8 cellular contexts compared by ENCODE assay signal in the genomic region with DNA sequence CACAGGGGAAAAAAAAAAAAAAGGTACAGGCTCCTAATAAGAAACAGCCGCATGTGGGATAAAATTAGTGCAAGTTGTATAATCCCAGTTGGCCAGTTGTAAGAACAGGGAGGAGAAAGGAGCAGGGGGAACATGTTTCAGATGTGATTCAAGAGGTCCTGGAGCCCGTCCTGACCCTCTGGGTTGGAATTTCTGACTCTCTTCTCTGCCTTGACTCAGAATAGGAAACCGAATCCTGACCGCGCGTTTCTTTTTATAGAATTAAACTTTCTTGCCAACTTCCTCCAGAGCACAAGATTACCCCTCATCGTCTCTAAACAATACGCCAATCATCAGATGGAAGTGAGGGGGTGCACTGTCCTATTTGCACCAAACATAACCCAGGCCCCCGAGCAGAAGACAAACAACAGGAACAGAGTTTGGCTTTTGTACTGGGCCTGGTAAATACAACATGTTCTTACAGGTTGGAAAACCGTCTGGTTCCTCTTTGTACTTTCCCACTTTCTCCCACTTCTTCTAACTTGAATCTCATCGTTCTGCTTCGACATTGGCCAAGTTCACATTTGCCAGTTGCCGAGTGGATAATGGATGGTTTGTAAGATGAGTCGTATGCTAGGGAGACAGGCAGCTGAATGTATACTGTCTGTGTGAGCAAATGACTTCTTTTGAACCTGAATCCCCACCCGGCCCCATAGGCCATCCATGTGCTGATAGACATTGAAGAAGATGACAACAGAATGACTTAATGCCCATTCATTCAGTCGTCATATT. TPM values are rescaled to one million over a fixed set of nuclear protein-coding genes. Genes with fewer than 3 reads are reported as not detected.
DNase-seq lines count a peak whose midpoint lies in the region; ATAC-seq and TF ChIP-seq lines count a peak whose summit lies in the region.

No MANE protein-coding gene starts in this region.

- H3K4me3 ChIP-seq in WI38 (ENCODE audit: low read depth, low read length) (peak overlapping the region; percentile 22), A673 (ENCODE audit: low read depth, low read length, poor library complexity, severe bottlenecking) (no peak overlapping the region)

- intact Hi-C loops in sciatic nerve (cut with DNase I), result no loop called here
- intact Hi-C loops in A673 (cut with micrococcal nuclease; ENCODE audit: unreplicated experiment), result no loop called here

- no TSS peak for BruUV-seq in A673 (replicated peaks; lab: Mats Ljungman, UMichigan)

- H3K4me1 ChIP-seq in A673 (ENCODE audit: insufficient read depth, low read length, poor library complexity, severe bottlenecking), result no peaks in the 10 kb centered on the region

- H3K9me3 ChIP-seq in A673 (ENCODE audit: low read depth, low read length, poor library complexity, severe bottlenecking), result no peaks in the 10 kb centered on the region

- POLR2A ChIA-PET in A673 (lab: Charles Lee; ENCODE audit: low non-redundant PET), result no interaction called here

- DNase-seq in HS-27A (ENCODE audit: low read depth) (peak; percentile 40), fibroblast of peridontal ligament (ENCODE audit: extremely low read depth) (peak; percentile 99), sciatic nerve (ENCODE audit: low spot score) (no peak), A673 (ENCODE audit: low spot score) (no peak)

- CTCF ChIA-PET in A673 (lab: Charles Lee), result no interaction called here

- H3K27ac ChIP-seq in A673 (ENCODE audit: low read depth, low read length, poor library complexity, severe bottlenecking), result no peak overlapping the region

- H3K36me3 ChIP-seq in A673 (ENCODE audit: insufficient read depth, low read length, poor library complexity, severe bottlenecking), result no peaks in the 10 kb centered on the region

- no peaks in the 10 kb centered on the region for H3K27me3 ChIP-seq in A673 (replicated peaks; ENCODE audit: insufficient read depth, low read depth, low read length, poor library complexity)

- peak; percentile 96 for ATAC-seq in sciatic nerve
- no peak for ATAC-seq in GM18861 (IDR thresholded peaks at IDR 0.05; ENCODE audit: unreplicated experiment)
- ATAC-seq in GM21619 (IDR thresholded peaks at IDR 0.05; ENCODE audit: unreplicated experiment), result no peak
- no peak for ATAC-seq in GM21423 (IDR thresholded peaks at IDR 0.05; ENCODE audit: unreplicated experiment)

- TF ChIP-seq CTCF in WI38 (IDR thresholded peaks at IDR 0.05; ENCODE audit: low read depth, low read length) (no peak), A673 (conservative IDR thresholded peaks at IDR 0.05; ENCODE audit: low read depth, low read length) (no peak)

RNA-seq across cellular contexts. Expression of a gene that starts 42.5 kb away (rescaled TPM):
- total RNA-seq in sciatic nerve (193 TPM), A673 (2021) (88.0 and 94.1 TPM in 2 replicates)

Comparison
In these comparisons a context has a peak if more than half of its experiments do, and no peak if none do; other contexts are left out.
1. DNase-seq: peak in HS-27A (single experiment) and fibroblast of peridontal ligament (single experiment); none in sciatic nerve (single experiment) and A673 (single experiment).